Comparison of ENCODE assay signal across 8 cellular contexts in the genomic region with DNA sequence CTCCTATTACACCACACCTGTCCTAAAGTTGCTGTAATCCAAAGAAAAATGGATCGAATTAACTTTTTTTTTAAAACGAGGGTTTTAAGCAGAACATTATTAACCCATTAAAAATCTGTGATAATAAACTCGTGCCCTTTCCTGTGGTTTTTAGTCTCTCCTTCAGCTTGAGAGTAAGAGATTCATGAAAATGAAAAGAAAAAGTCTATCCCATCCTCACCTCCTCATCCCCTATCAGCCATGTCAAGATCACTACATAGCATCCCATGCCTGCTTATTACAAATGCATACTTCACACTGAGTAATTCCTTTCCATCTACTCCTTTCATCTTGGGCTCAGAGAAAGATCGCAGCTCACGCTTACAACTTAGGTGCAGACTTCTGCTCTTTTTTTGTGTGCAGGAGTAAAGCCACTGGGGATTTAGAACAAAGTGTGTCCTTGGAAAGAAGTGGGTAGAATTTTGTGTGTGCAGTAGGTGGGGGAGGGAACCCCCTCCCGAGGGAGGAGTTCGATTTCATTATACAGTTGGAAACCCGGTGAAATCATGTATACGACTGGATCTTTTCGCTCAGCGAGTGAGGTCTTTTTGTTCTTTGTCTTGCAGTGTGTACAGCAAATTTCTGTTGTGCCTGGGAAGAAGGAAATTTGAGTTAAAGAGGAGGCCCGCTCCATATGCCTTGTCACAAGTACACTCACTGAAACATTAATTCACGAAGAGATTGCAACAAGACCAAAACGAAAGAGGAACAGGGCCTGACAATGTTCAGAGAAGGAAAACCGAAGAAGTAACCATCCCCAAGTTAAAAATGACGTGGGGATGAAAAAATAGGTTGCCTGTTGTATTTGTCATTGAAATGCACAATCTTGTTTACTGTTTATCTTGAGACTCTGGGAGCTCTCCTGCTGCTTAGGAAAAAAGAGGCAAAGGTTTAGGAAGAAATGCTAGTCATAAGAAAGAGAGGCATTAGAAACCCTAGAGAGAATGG.
DNase-seq lines count a peak whose midpoint lies in the region; ATAC-seq and TF ChIP-seq lines count a peak whose summit lies in the region.

No MANE protein-coding gene starts in this region.

- H3K9ac ChIP-seq in OCI-LY3 (ENCODE audit: low read length) (peak overlapping the region; percentile 70), endodermal cell (ENCODE audit: extremely low read depth, low read length, poor library complexity, severe bottlenecking) (peak overlapping the region; percentile 23)

- H3K36me3 ChIP-seq in OCI-LY3 (replicated peaks; ENCODE audit: low read depth, low read length) (no peaks in the 10 kb centered on the region), endodermal cell (ENCODE audit: control insufficient read depth, insufficient read depth, low read length) (no peaks in the 10 kb centered on the region), gastrocnemius medialis (no peaks in the 10 kb centered on the region)

- H3K9me3 ChIP-seq in OCI-LY3 (ENCODE audit: insufficient read depth, low read length) (no peaks in the 10 kb centered on the region), endodermal cell (ENCODE audit: control insufficient read depth, low read length) (no peaks in the 10 kb centered on the region), gastrocnemius medialis (no peaks in the 10 kb centered on the region)

- H4K20me1 ChIP-seq in OCI-LY3 (ENCODE audit: insufficient read depth, low read length): no peaks in the 10 kb centered on the region

- H3K36me3 Mint-ChIP-seq in endodermal cell (ENCODE audit: low read depth): no peaks in the 10 kb centered on the region

- H3K4me3 ChIP-seq in OCI-LY3 (ENCODE audit: low read length) (peak overlapping the region; percentile 72), endodermal cell (ENCODE audit: low read length) (peak overlapping the region; percentile 39), gastrocnemius medialis (peak overlapping the region in 1 of 4 donors; percentile 4)

- H3K27ac ChIP-seq in OCI-LY3 (ENCODE audit: low read length) (peak overlapping the region; percentile 79), endodermal cell (ENCODE audit: low read depth, low read length) (peak overlapping the region; percentile 95), gastrocnemius medialis (peak overlapping the region in 1 of 4 donors; percentile 18)

- WGBS in endodermal cell (ENCODE audit: insufficient coverage in 1 of 2, insufficient read length in 1 of 2), 2 experiments: 18 to 29% methylated on average over 10 to 16 of the region's 16 CpGs

- intact Hi-C loops in gastrocnemius medialis (cut with DNase I; ENCODE audit: low total_unique reads): loop anchor here (5.0 to 10.0 kb wide), 5 partner anchors 85 to 175 kb away; a partner anchor contains a TSS

- peak overlapping the region; percentile 76 for H2AFZ ChIP-seq in OCI-LY3 (ENCODE audit: low read depth, low read length)

- H3K27ac Mint-ChIP-seq in endodermal cell: peak overlapping the region; percentile 95

- peak overlapping the region; percentile 91 for H3K4me2 ChIP-seq in OCI-LY3 (ENCODE audit: low read length)

- peaks cover 63% of the 10 kb centered on the region for H3K4me1 Mint-ChIP-seq in endodermal cell

- no peaks in the 10 kb centered on the region for H3K9me3 Mint-ChIP-seq in endodermal cell

- H3K4me3 Mint-ChIP-seq in endodermal cell: peak overlapping the region; percentile 0

- H3K27me3 ChIP-seq in OCI-LY3 (ENCODE audit: low read depth, low read length) (no peaks in the 10 kb centered on the region), endodermal cell (ENCODE audit: control insufficient read depth, insufficient read depth, low read length, poor library complexity, severe bottlenecking) (no peaks in the 10 kb centered on the region), gastrocnemius medialis (no peaks in the 10 kb centered on the region)

- no peak for TF ChIP-seq POLR2A in gastrocnemius medialis (IDR thresholded peaks at IDR 0.05)

- DNase-seq in endodermal cell: no peak
- DNase-seq in retina: peak; percentile 23
- DNase-seq in HUDEP-2 (lab: John Stamatoyannopoulos, UW; ENCODE audit: unreplicated experiment in 76 of 76): no peak
- no peak for DNase-seq in gastrocnemius medialis
- no peak for DNase-seq in NCI-H1092 (lab: John Stamatoyannopoulos, UW)

- no peaks in the 10 kb centered on the region for H3K27me3 Mint-ChIP-seq in endodermal cell (ENCODE audit: insufficient read depth)

- H3K4me1 ChIP-seq in OCI-LY3 (ENCODE audit: low read length) (peaks cover 65% of the 10 kb centered on the region), endodermal cell (ENCODE audit: control insufficient read depth, insufficient read depth, low read length) (peaks cover 29% of the 10 kb centered on the region), gastrocnemius medialis (peaks cover 4 to 28% of the 10 kb centered on the region in 2 donors)

- ATAC-seq in GM18508 (IDR thresholded peaks at IDR 0.05; ENCODE audit: insufficient read depth, unreplicated experiment): peak; percentile 42
- peak; percentile 42 for ATAC-seq in HG02870 (IDR thresholded peaks at IDR 0.05; ENCODE audit: unreplicated experiment)
- no peak for ATAC-seq in gastrocnemius medialis

- TF ChIP-seq CTCF in OCI-LY3 (IDR thresholded peaks at IDR 0.05; ENCODE audit: low read depth, low read length) (no peak), endodermal cell (conservative IDR thresholded peaks at IDR 0.05) (no peak), gastrocnemius medialis (IDR thresholded peaks at IDR 0.05 in 4 of 5, conservative IDR thresholded peaks at IDR 0.05 in 1 of 5) (no peak)

- in situ Hi-C loops in gastrocnemius medialis (cut with MboI; ENCODE audit: low sequenced_read_pairs in 4 of 4): no loop called here

- no peaks in the 10 kb centered on the region for H3K79me2 ChIP-seq in OCI-LY3 (ENCODE audit: low read length)

Comparison
In these comparisons a context has a peak if more than half of its experiments do, and no peak if none do; other contexts are left out.
1. ATAC-seq: peak in GM18508 (single experiment) and HG02870 (single experiment); none in gastrocnemius medialis (0 of 2).